ENCODE assay signal across 16 cellular contexts in the genomic region with DNA sequence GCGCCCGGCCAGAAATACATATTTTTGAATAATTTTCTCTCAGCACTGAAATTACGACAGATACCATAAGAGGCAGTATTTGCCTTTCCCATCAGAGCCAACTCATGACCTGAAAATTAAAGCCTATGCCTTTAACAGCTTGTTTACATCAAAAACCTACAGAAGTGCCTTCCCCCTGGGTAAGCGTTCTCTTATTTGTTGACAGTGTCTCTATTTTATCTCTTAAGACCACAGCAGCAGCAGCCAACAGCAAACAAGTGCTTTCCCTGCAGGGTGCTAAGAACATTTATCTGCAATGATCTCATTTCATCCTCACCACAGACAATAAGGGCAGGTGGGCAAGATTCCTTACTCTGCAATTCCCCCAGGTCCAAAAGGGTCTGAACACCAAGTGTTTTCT. TPM values are rescaled to one million over a fixed set of nuclear protein-coding genes. Genes with fewer than 3 reads are reported as not detected.
DNase-seq lines count a peak whose midpoint lies in the region; ATAC-seq and TF ChIP-seq lines count a peak whose summit lies in the region.
"Had no signal": no experiment of that assay in that cellular context is flagged by ENCODE, and none has a peak within 500 bp of the region (broad histone marks: within the 10 kb centered on the region; RNA-seq: fewer than 3 reads in every experiment).

No MANE protein-coding gene starts in this region.

- ATAC-seq in DND-41 (ENCODE audit: insufficient read depth, low read depth) = no peak
- no peak for ATAC-seq in HG02840 (IDR thresholded peaks at IDR 0.05; ENCODE audit: low FRiP score, unreplicated experiment)

- TF ChIP-seq POLR2A in prostate gland (IDR thresholded peaks at IDR 0.05) = no peak

- H3K4me2 ChIP-seq in DND-41 (ENCODE audit: insufficient read depth, low read length) = no peak overlapping the region
- H3K4me2 ChIP-seq in parathyroid adenoma (ENCODE audit: low read length) = peak overlapping the region; percentile 15

- H3K9ac ChIP-seq in DND-41 (ENCODE audit: low read depth, low read length) (no peak overlapping the region), parathyroid adenoma (no peak overlapping the region)

- H3K4me1 ChIP-seq in DND-41 (ENCODE audit: insufficient read depth, low read length) (peaks cover 23% of the 10 kb centered on the region), parathyroid adenoma (peaks cover 36% of the 10 kb centered on the region), prostate gland (replicated peaks) (peaks cover 13% of the 10 kb centered on the region)

- no peaks in the 10 kb centered on the region for H3K9me3 ChIP-seq in DND-41 (ENCODE audit: insufficient read depth, low read length, severe bottlenecking)
- H3K9me3 ChIP-seq in parathyroid adenoma (ENCODE audit: control insufficient read depth, low read length) = no peaks in the 10 kb centered on the region
- H3K9me3 ChIP-seq in prostate gland = no peaks in the 10 kb centered on the region
- H3K9me3 ChIP-seq: Caco-2, upper lobe of left lung had no signal

- peaks cover 98% of the 10 kb centered on the region for H3K79me2 ChIP-seq in DND-41 (ENCODE audit: insufficient read depth, low read length)
- H3K79me2 ChIP-seq in parathyroid adenoma = peaks cover 55% of the 10 kb centered on the region

- intact Hi-C loops in prostate gland (cut with DNase I) = no loop called here

- TF ChIP-seq CTCF in DND-41 (IDR thresholded peaks at IDR 0.05; ENCODE audit: borderline replicate concordance, extremely low read depth, low read length, poor library complexity, severe bottlenecking) = peak; percentile 7
- TF ChIP-seq CTCF in choroid plexus epithelial cell (conservative IDR thresholded peaks at IDR 0.05; ENCODE audit: low read depth, low read length) = peak; percentile 22
- TF ChIP-seq CTCF in parathyroid adenoma (IDR thresholded peaks at IDR 0.05) = no peak
- TF ChIP-seq CTCF in prostate gland (IDR thresholded peaks at IDR 0.05) = no peak

- H3K27ac ChIP-seq in DND-41 (ENCODE audit: low read length) (no peak overlapping the region), parathyroid adenoma (peak overlapping the region; percentile 33), prostate gland (peak overlapping the region in 1 of 2 donors; percentile 12)

- H3K36me3 ChIP-seq in DND-41 (ENCODE audit: insufficient read depth, low read length) (peaks cover 36% of the 10 kb centered on the region), parathyroid adenoma (ENCODE audit: control insufficient read depth, insufficient read depth, low read length) (no peaks in the 10 kb centered on the region), prostate gland (no peaks in the 10 kb centered on the region)

- DNase-seq in DND-41 (no peak), NCI-H146 (lab: John Stamatoyannopoulos, UW) (peak; percentile 88), choroid plexus epithelial cell (ENCODE audit: low read depth) (peak; percentile 35), prostate gland (ENCODE audit: low spot score) (no peak), nucleus accumbens (lab: John Stamatoyannopoulos, UW) (no peak)
- no peak for DNase-seq in stimulated activated naive CD4-positive, alpha-beta T cell (lab: John Stamatoyannopoulos, UW)
- DNase-seq: activated CD4-positive, alpha-beta T cell treated with anti-CD3 and anti-CD28 coated beads, Interleukin-2, amount 50 U/mL, for 48 hours; activated effector memory CD4-positive, alpha-beta T cell treated with Interleukin-2 at 50 U/mL for 16 hours; Caco-2; cerebellar nuclear complex; NCI-H2081 treated with DMSO at 0.1 percent for 48 hours; small intestine; upper lobe of left lung had no signal

- H2AFZ ChIP-seq in DND-41 (ENCODE audit: low read depth, low read length) = no peak overlapping the region
- H2AFZ ChIP-seq in parathyroid adenoma = no peak overlapping the region

- no peak overlapping the region for H3K4me3 ChIP-seq in DND-41 (ENCODE audit: low read depth in 1 of 2, low read length in 2 of 2)
- no peak overlapping the region for H3K4me3 ChIP-seq in choroid plexus epithelial cell (ENCODE audit: low read depth, low read length)
- H3K4me3 ChIP-seq in parathyroid adenoma (ENCODE audit: low read depth, low read length) = no peak overlapping the region
- no peak overlapping the region for H3K4me3 ChIP-seq in prostate gland
- H3K4me3 ChIP-seq: upper lobe of left lung had no signal

- H3K27me3 ChIP-seq in DND-41 (ENCODE audit: insufficient read depth, low read length, poor library complexity) = no peaks in the 10 kb centered on the region
- no peaks in the 10 kb centered on the region for H3K27me3 ChIP-seq in parathyroid adenoma (ENCODE audit: control insufficient read depth, insufficient read depth, low read length)
- H3K27me3 ChIP-seq in prostate gland (replicated peaks; ENCODE audit: insufficient read depth) = no peaks in the 10 kb centered on the region
- H3K27me3 ChIP-seq: upper lobe of left lung had no signal

- WGBS in prostate gland = 66% methylated on average over 4 of the region's 4 CpGs

- peaks cover 58% of the 10 kb centered on the region for H4K20me1 ChIP-seq in DND-41 (ENCODE audit: insufficient read depth, low read length)

RNA-seq across cellular contexts. Expression of a gene that starts 6.0 kb away (rescaled TPM):
- 100 to 1,000 TPM; 107 to 269 TPM for total RNA-seq in prostate gland

RNA-seq across cellular contexts. Expression of a gene that starts 33.2 kb away (rescaled TPM):
- total RNA-seq in prostate gland = 10 to 100 TPM; 30.3 to 34.2 TPM

RNA-seq across cellular contexts. Expression of a gene that starts 36.9 kb away (rescaled TPM):
- total RNA-seq in prostate gland = 10 to 100 TPM; 55.9 to 93.3 TPM

RNA-seq across cellular contexts. Expression of a gene that starts 51.5 kb away (rescaled TPM):
- 1 to 10 TPM; 2.8 to 4.3 TPM for total RNA-seq in prostate gland
- total RNA-seq: Caco-2, fibroblast of lung had no signal

Comparison
In these comparisons a context has a peak if more than half of its experiments do, and no peak if none do; other contexts are left out.
1. DNase-seq: peak in NCI-H146 (single experiment) and choroid plexus epithelial cell (single experiment); none in DND-41 (single experiment), prostate gland (single experiment), stimulated activated naive CD4-positive, alpha-beta T cell (0 of 6) and nucleus accumbens (0 of 56).
2. CTCF ChIP-seq: peak in DND-41 (single experiment) and choroid plexus epithelial cell (single experiment); none in parathyroid adenoma (single experiment) and prostate gland (0 of 4).